ENCODE assay signal across 9 cellular contexts in the genomic region with DNA sequence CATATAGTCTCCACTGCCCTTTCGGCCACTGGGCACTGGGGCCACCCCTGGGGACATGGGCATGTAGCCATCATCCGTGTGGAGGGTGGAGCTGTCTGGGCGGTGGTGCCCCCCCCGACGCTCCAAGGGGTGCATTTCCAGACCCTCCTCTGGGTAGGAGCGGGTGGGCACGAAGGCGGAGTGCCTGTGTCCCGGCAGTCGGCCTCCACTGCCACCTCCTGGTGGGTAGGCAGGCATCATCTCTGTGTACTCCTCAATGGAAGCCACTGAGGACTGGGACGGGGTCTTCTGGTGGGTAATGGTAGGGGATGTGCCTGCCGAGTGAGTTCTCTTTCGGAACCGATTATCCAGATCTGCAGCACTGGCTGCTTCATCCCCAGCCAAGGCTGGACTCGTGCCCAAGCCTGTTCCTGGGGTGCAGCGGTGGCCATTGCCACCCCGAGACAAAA. TPM values are rescaled to one million over a fixed set of nuclear protein-coding genes. Genes with fewer than 3 reads are reported as not detected.
DNase-seq lines count a peak whose midpoint lies in the region; ATAC-seq, FAIRE-seq and TF ChIP-seq lines count a peak whose summit lies in the region.
"Had no signal": no experiment of that assay in that cellular context is flagged by ENCODE, and none has a peak within 500 bp of the region (broad histone marks: within the 10 kb centered on the region; RNA-seq: fewer than 3 reads in every experiment).

No MANE protein-coding gene starts in this region.

- no peak overlapping the region for H3K27ac ChIP-seq in CD4-positive, CD25-positive, alpha-beta regulatory T cell (ENCODE audit: insufficient read depth, low read length, poor library complexity, severe bottlenecking)
- H3K27ac ChIP-seq in dorsolateral prefrontal cortex (peak overlapping the region in 17 of 59 donors; percentile 4 to 79 (median 51)), small intestine (ENCODE audit: low read depth in 1 of 2, low read length in 1 of 2) (peak overlapping the region in 1 of 2 donors; percentile 59)

- no peak overlapping the region for H3K4me3 ChIP-seq in CD4-positive, CD25-positive, alpha-beta regulatory T cell (ENCODE audit: low read depth, low read length)
- H3K4me3 ChIP-seq in LNCaP clone FGC (ENCODE audit: low read depth, low read length) (no peak overlapping the region), dorsolateral prefrontal cortex (peak overlapping the region in 43 of 59 donors; percentile 5 to 89 (median 78)), small intestine (ENCODE audit: low read depth in 1 of 2, low read length in 2 of 2) (peak overlapping the region in 1 of 2 donors; percentile 5)

- H3K4me1 ChIP-seq in CD4-positive, CD25-positive, alpha-beta regulatory T cell (ENCODE audit: control insufficient read depth, insufficient read depth, low read length, poor library complexity, severe bottlenecking): peaks cover 35% of the 10 kb centered on the region
- H3K4me1 ChIP-seq in small intestine (ENCODE audit: control insufficient read depth in 2 of 2, insufficient read depth in 1 of 2, low read depth in 1 of 2, low read length in 1 of 2): peaks cover 0 to 3% of the 10 kb centered on the region in 2 donors

- TF ChIP-seq CTCF in LNCaP clone FGC (IDR thresholded peaks at IDR 0.05; ENCODE audit: control insufficient read depth, extremely low read depth, insufficient read depth): peak; percentile 9; the same call in 1 of the 2 replicates
- TF ChIP-seq CTCF in dorsolateral prefrontal cortex (IDR thresholded peaks at IDR 0.05 in 54 of 56, conservative IDR thresholded peaks at IDR 0.05 in 2 of 56; ENCODE audit: low read depth in 1 of 56, partially characterized antibody in 56 of 56): peak in 53 of 56 donors; percentile 13 to 71 (median 47)

- no peaks in the 10 kb centered on the region for H3K36me3 ChIP-seq in CD4-positive, CD25-positive, alpha-beta regulatory T cell (ENCODE audit: control insufficient read depth, insufficient read depth, low read length)
- H3K36me3 ChIP-seq in small intestine (ENCODE audit: control insufficient read depth in 2 of 2, insufficient read depth in 2 of 2, low read length in 2 of 2): no peaks in the 10 kb centered on the region

- H3K27me3 ChIP-seq in CD4-positive, CD25-positive, alpha-beta regulatory T cell (ENCODE audit: control insufficient read depth, insufficient read depth, low read length): no peaks in the 10 kb centered on the region
- no peaks in the 10 kb centered on the region for H3K27me3 ChIP-seq in dorsolateral prefrontal cortex
- H3K27me3 ChIP-seq in small intestine (ENCODE audit: control insufficient read depth in 2 of 2, insufficient read depth in 2 of 2, low read length in 2 of 2): no peaks in the 10 kb centered on the region

- no peaks in the 10 kb centered on the region for H3K9me3 ChIP-seq in CD4-positive, CD25-positive, alpha-beta regulatory T cell (ENCODE audit: control insufficient read depth in 2 of 2, low read length in 2 of 2)
- H3K9me3 ChIP-seq in small intestine (ENCODE audit: control insufficient read depth, low read depth): no peaks in the 10 kb centered on the region

- WGBS in small intestine, 3 donors: 71 to 87% (median 78%) methylated on average over 14 to 17 of the region's 17 CpGs

- intact Hi-C loops in dorsolateral prefrontal cortex (cut with DNase I): loop anchor here (5.0 to 10.0 kb wide), 5 partner anchors 582 to 1125 kb away; no protein-coding TSS in a partner anchor

- FAIRE-seq in small intestine (lab: Jason Lieb, UNC): no peak

- no peak overlapping the region for H3K27ac Mint-ChIP-seq in CD4-positive, CD25-positive, alpha-beta regulatory T cell
- peak overlapping the region in 2 of 10 donors; percentile 19 to 57 for H3K27ac Mint-ChIP-seq in naive thymus-derived CD8-positive, alpha-beta T cell

- H3K9me3 Mint-ChIP-seq in CD4-positive, CD25-positive, alpha-beta regulatory T cell: no peaks in the 10 kb centered on the region
- H3K9me3 Mint-ChIP-seq in naive thymus-derived CD8-positive, alpha-beta T cell: no peaks in the 10 kb centered on the region
- H3K9me3 Mint-ChIP-seq: IgD-negative memory B cell had no signal

- H3K4me1 Mint-ChIP-seq in CD4-positive, CD25-positive, alpha-beta regulatory T cell: peaks cover 10 to 39% (median 18%) of the 10 kb centered on the region in 4 donors
- peaks cover 13 to 67% (median 61%) of the 10 kb centered on the region in 4 donors for H3K4me1 Mint-ChIP-seq in naive thymus-derived CD8-positive, alpha-beta T cell

- no peak for DNase-seq in CD4-positive, CD25-positive, alpha-beta regulatory T cell
- DNase-seq in LNCaP clone FGC (ENCODE audit: low read depth) (no peak), dorsolateral prefrontal cortex (peak in 3 of 10 donors; percentile 47 to 55 (median 49)), DMS79 treated with DMSO at 0.1 percent for 48 hours (lab: John Stamatoyannopoulos, UW) (no peak), NCI-H2081 treated with DMSO at 0.1 percent for 48 hours (lab: John Stamatoyannopoulos, UW) (no peak), small intestine (no peak)
- peak in 1 of 10 donors; percentile 4 for DNase-seq in naive thymus-derived CD8-positive, alpha-beta T cell

- peaks cover 28% of the 10 kb centered on the region for H3K27me3 Mint-ChIP-seq in CD4-positive, CD25-positive, alpha-beta regulatory T cell
- H3K27me3 Mint-ChIP-seq in naive thymus-derived CD8-positive, alpha-beta T cell: no peaks in the 10 kb centered on the region
- H3K27me3 Mint-ChIP-seq: IgD-negative memory B cell had no signal

- POLR2A ChIA-PET in naive thymus-derived CD8-positive, alpha-beta T cell (lab: Charles Lee): no interaction called here

- H3K36me3 Mint-ChIP-seq in CD4-positive, CD25-positive, alpha-beta regulatory T cell: no peaks in the 10 kb centered on the region
- no peaks in the 10 kb centered on the region for H3K36me3 Mint-ChIP-seq in naive thymus-derived CD8-positive, alpha-beta T cell
- H3K36me3 Mint-ChIP-seq: IgD-negative memory B cell had no signal

- peak overlapping the region in 3 of 4 donors; percentile 35 to 87 (median 72) for H3K4me3 Mint-ChIP-seq in CD4-positive, CD25-positive, alpha-beta regulatory T cell
- H3K4me3 Mint-ChIP-seq in naive thymus-derived CD8-positive, alpha-beta T cell: peak overlapping the region in 7 of 10 donors; percentile 30 to 90 (median 57)

- ATAC-seq in CD4-positive, CD25-positive, alpha-beta regulatory T cell (ENCODE audit: low read depth in 2 of 2): no peak
- no peak for ATAC-seq in naive thymus-derived CD8-positive, alpha-beta T cell
- no peak for ATAC-seq in HG03520 (IDR thresholded peaks at IDR 0.05; ENCODE audit: unreplicated experiment)

RNA-seq across cellular contexts. Expression of a gene that starts 2.8 kb away (rescaled TPM):
- 3.5 TPM for total RNA-seq in CD4-positive, CD25-positive, alpha-beta regulatory T cell
- under 1 TPM in 3 of 4 donors, not detected in 1; 0.05 to 0.17 (median 0.13) TPM for polyA plus RNA-seq in CD4-positive, CD25-positive, alpha-beta regulatory T cell
- total RNA-seq in dorsolateral prefrontal cortex: 10 to 100 TPM in 110 of 120 experiments, 1 to 10 TPM in 10; 6.8 to 23.0 (median 14.4) TPM
- total RNA-seq in naive thymus-derived CD8-positive, alpha-beta T cell: 10 to 100 TPM; 11.4 to 14.0 TPM
- under 1 TPM; 0.51 to 0.84 (median 0.64) TPM for polyA plus RNA-seq in naive thymus-derived CD8-positive, alpha-beta T cell
- 1 to 10 TPM; 1.6 to 5.6 (median 4.7) TPM for polyA plus RNA-seq in small intestine

RNA-seq across cellular contexts. Expression of a gene that starts 39.0 kb away (rescaled TPM):
- total RNA-seq in CD4-positive, CD25-positive, alpha-beta regulatory T cell: 56.4 TPM
- 10 to 100 TPM; 24.7 to 39.6 (median 26.1) TPM for polyA plus RNA-seq in CD4-positive, CD25-positive, alpha-beta regulatory T cell
- 10 to 100 TPM; 36.7 to 99.9 (median 61.0) TPM for total RNA-seq in dorsolateral prefrontal cortex
- total RNA-seq in naive thymus-derived CD8-positive, alpha-beta T cell: 10 to 100 TPM; 53.5 to 55.6 TPM
- 10 to 100 TPM; 13.7 to 20.4 (median 14.8) TPM for polyA plus RNA-seq in naive thymus-derived CD8-positive, alpha-beta T cell
- 10 to 100 TPM in 1 of 3 donors, 1 to 10 TPM in 2; 3.1 to 12.6 (median 4.9) TPM for polyA plus RNA-seq in small intestine

Comparison
In these comparisons a context has a peak if more than half of its experiments do, and no peak if none do; other contexts are left out.
1. H3K4me3 ChIP-seq: peak in dorsolateral prefrontal cortex (43 of 59); none in CD4-positive, CD25-positive, alpha-beta regulatory T cell (single experiment) and LNCaP clone FGC (single experiment).